In genomic region chr12:24911284-24911791, GRCh38 we compare ENCODE assay signal across 15 cellular contexts. TPM values are rescaled to one million over a fixed set of nuclear protein-coding genes. Genes with fewer than 3 reads are reported as not detected.
DNase-seq lines count a peak whose midpoint lies in the region; ATAC-seq, FAIRE-seq and TF ChIP-seq lines count a peak whose summit lies in the region.
"Had no signal": no experiment of that assay in that cellular context is flagged by ENCODE, and none has a peak within 500 bp of the region (broad histone marks: within the 10 kb centered on the region; RNA-seq: fewer than 3 reads in every experiment).

No MANE protein-coding gene starts in this region.

- peak in 1 of 2 experiments; percentile 25 for DNase-seq in A549 (ENCODE audit: low read depth in 1 of 2, low spot score in 1 of 2)
- peak; percentile 24 for DNase-seq in HK-2 (ENCODE audit: unreplicated experiment)
- DNase-seq in astrocyte (ENCODE audit: low read depth), result peak; percentile 91
- peak; percentile 80 for DNase-seq in hepatocyte (ENCODE audit: low spot score)
- DNase-seq in endothelial cell (ENCODE audit: low spot score), result no peak
- DNase-seq in naive thymus-derived CD4-positive, alpha-beta T cell, result no peak
- DNase-seq: ACHN; activated CD4-positive, alpha-beta T cell treated with anti-CD3 and anti-CD28 coated beads, Interleukin-2, amount 50 U/mL, for 48 hours; effector CD8-positive, alpha-beta T cell; stimulated activated naive B cell treated with anti-CD40 and anti-IgM and Interleukin-4, amounts not matched to agents 10 μg/mL and 1 μg/mL and 100 μg/mL, for 72 hours had no signal

- H3K9me3 Mint-ChIP-seq in astrocyte (ENCODE audit: unreplicated experiment) (no peaks in the 10 kb centered on the region), endothelial cell (ENCODE audit: unreplicated experiment) (no peaks in the 10 kb centered on the region)
- H3K9me3 Mint-ChIP-seq in naive thymus-derived CD4-positive, alpha-beta T cell, result peaks cover 0 to 2% (median 0%) of the 10 kb centered on the region in 11 donors
- H3K9me3 Mint-ChIP-seq: activated naive CD4-positive, alpha-beta T cell treated with anti-CD3 and anti-CD28 coated beads, Interleukin-2, amount 50 U/mL, for 24 hours had no signal

- H3K4me1 Mint-ChIP-seq in astrocyte (ENCODE audit: low read depth, unreplicated experiment) (peaks cover 27% of the 10 kb centered on the region), endothelial cell (ENCODE audit: unreplicated experiment) (peaks cover 11% of the 10 kb centered on the region)
- no peaks in the 10 kb centered on the region for H3K4me1 Mint-ChIP-seq in naive thymus-derived CD4-positive, alpha-beta T cell
- H3K4me1 Mint-ChIP-seq: activated naive CD4-positive, alpha-beta T cell treated with anti-CD3 and anti-CD28 coated beads, Interleukin-2, amount 50 U/mL, for 24 hours had no signal

- no peak for TF ChIP-seq POLR2A in A549 (IDR thresholded peaks at IDR 0.05; ENCODE audit: low read length)

- no peak for TF ChIP-seq RAD21 in A549 (conservative IDR thresholded peaks at IDR 0.05 in 1 of 2, IDR thresholded peaks at IDR 0.05 in 1 of 2)

- H3K4me3 Mint-ChIP-seq in astrocyte (ENCODE audit: unreplicated experiment) (no peak overlapping the region), endothelial cell (ENCODE audit: unreplicated experiment) (no peak overlapping the region)
- H3K4me3 Mint-ChIP-seq in naive thymus-derived CD4-positive, alpha-beta T cell, result no peak overlapping the region
- H3K4me3 Mint-ChIP-seq: activated naive CD4-positive, alpha-beta T cell treated with anti-CD3 and anti-CD28 coated beads, Interleukin-2, amount 50 U/mL, for 24 hours; stimulated activated naive B cell treated with anti-CD40 and anti-IgM and Interleukin-4, amounts not matched to agents 10 μg/mL and 1 μg/mL and 100 μg/mL, for 72 hours had no signal

- H3K27me3 ChIP-seq in astrocyte (ENCODE audit: insufficient read depth, low read length), result no peaks in the 10 kb centered on the region
- no peaks in the 10 kb centered on the region for H3K27me3 ChIP-seq in hepatocyte
- no peaks in the 10 kb centered on the region for H3K27me3 ChIP-seq in naive thymus-derived CD4-positive, alpha-beta T cell (ENCODE audit: control insufficient read depth in 2 of 2, insufficient read depth in 2 of 2, low read length in 2 of 2)
- H3K27me3 ChIP-seq: SJCRH30 had no signal

- CTCF ChIA-PET in A549 (lab: Yijun Ruan, JAX), result interaction anchor here (0.8 kb wide), 1 partner anchor 11 kb away, joined by 3 read pairs; no protein-coding TSS in a partner anchor
- CTCF ChIA-PET in naive thymus-derived CD4-positive, alpha-beta T cell (lab: Charles Lee), result no interaction called here

- peak overlapping the region; percentile 62 for H3K9ac ChIP-seq in astrocyte (ENCODE audit: low read length)

- no peak for FAIRE-seq in A549 (lab: Jason Lieb, UNC)
- FAIRE-seq in astrocyte (lab: Jason Lieb, UNC), result peak; percentile 71

- POLR2A ChIA-PET in A549 (lab: Yijun Ruan, JAX), result no interaction called here
- POLR2A ChIA-PET in naive thymus-derived CD4-positive, alpha-beta T cell (lab: Charles Lee), result no interaction called here

- H3K27me3 Mint-ChIP-seq in astrocyte (ENCODE audit: low read depth, unreplicated experiment) (no peaks in the 10 kb centered on the region), endothelial cell (ENCODE audit: unreplicated experiment) (no peaks in the 10 kb centered on the region)
- peaks cover 0 to 5% (median 0%) of the 10 kb centered on the region in 5 donors for H3K27me3 Mint-ChIP-seq in naive thymus-derived CD4-positive, alpha-beta T cell
- H3K27me3 Mint-ChIP-seq: stimulated activated naive B cell treated with anti-CD40 and anti-IgM and Interleukin-4, amounts not matched to agents 10 μg/mL and 1 μg/mL and 100 μg/mL, for 72 hours had no signal

- peak overlapping the region; percentile 93 for H3K27ac Mint-ChIP-seq in astrocyte (ENCODE audit: unreplicated experiment)
- no peak overlapping the region for H3K27ac Mint-ChIP-seq in endothelial cell (ENCODE audit: unreplicated experiment)
- no peak overlapping the region for H3K27ac Mint-ChIP-seq in naive thymus-derived CD4-positive, alpha-beta T cell
- H3K27ac Mint-ChIP-seq: activated naive CD4-positive, alpha-beta T cell treated with anti-CD3 and anti-CD28 coated beads, Interleukin-2, amount 50 U/mL, for 24 hours; stimulated activated naive B cell treated with anti-CD40 and anti-IgM and Interleukin-4, amounts not matched to agents 10 μg/mL and 1 μg/mL and 100 μg/mL, for 72 hours had no signal

- H3K4me1 ChIP-seq in A549 (peaks cover 13% of the 10 kb centered on the region), astrocyte (ENCODE audit: insufficient read depth, low read length) (peaks cover 25% of the 10 kb centered on the region), hepatocyte (ENCODE audit: insufficient read depth) (peaks cover 12% of the 10 kb centered on the region)
- no peaks in the 10 kb centered on the region for H3K4me1 ChIP-seq in naive thymus-derived CD4-positive, alpha-beta T cell (ENCODE audit: control insufficient read depth in 2 of 2, insufficient read depth in 2 of 2, low read length in 2 of 2)

- no peak for TF ChIP-seq EP300 in A549 (IDR thresholded peaks at IDR 0.05)

- peaks cover 71% of the 10 kb centered on the region for H3K79me2 ChIP-seq in astrocyte (ENCODE audit: insufficient read depth, low read length)
- peaks cover 7% of the 10 kb centered on the region for H3K79me2 ChIP-seq in hepatocyte

- H4K20me1 ChIP-seq in astrocyte (ENCODE audit: insufficient read depth, low read length) (peaks cover 31% of the 10 kb centered on the region), hepatocyte (ENCODE audit: insufficient read depth, poor library complexity, severe bottlenecking) (no peaks in the 10 kb centered on the region)

- TF ChIP-seq CTCF in A549 (IDR thresholded peaks at IDR 0.05) (no peak), astrocyte (IDR thresholded peaks at IDR 0.05; ENCODE audit: insufficient read depth, low read depth, low read length) (no peak), hepatocyte (IDR thresholded peaks at IDR 0.05; ENCODE audit: poor library complexity) (no peak), endothelial cell (IDR thresholded peaks at IDR 0.05; ENCODE audit: unreplicated experiment) (no peak)

- peak; percentile 24 to 77; a peak in 3 of 6 replicates for ATAC-seq in A549
- ATAC-seq in GM21515 (IDR thresholded peaks at IDR 0.05; ENCODE audit: unreplicated experiment), result no peak
- ATAC-seq in HG02938 (IDR thresholded peaks at IDR 0.05; ENCODE audit: unreplicated experiment), result no peak
- no peak for ATAC-seq in naive thymus-derived CD4-positive, alpha-beta T cell
- ATAC-seq: HCT116; stimulated activated naive B cell treated with anti-CD40 and anti-IgM and Interleukin-4, amounts not matched to agents 10 μg/mL and 1 μg/mL and 100 μg/mL, for 72 hours had no signal

- H3K27ac ChIP-seq in A549 (0 out of 6 replicates have a peak overlapping the region, but pooled peaks of 1 of the 2 experiments have one; percentile 40), astrocyte (ENCODE audit: low read depth, low read length) (peak overlapping the region; percentile 91), hepatocyte (peak overlapping the region; percentile 75)
- H3K27ac ChIP-seq in naive thymus-derived CD4-positive, alpha-beta T cell (ENCODE audit: low read depth, low read length), result no peak overlapping the region
- H3K27ac ChIP-seq: SJCRH30 had no signal

- H3K4me2 ChIP-seq in A549 (peak overlapping the region; percentile 14; the same call in 2 of the 3 replicates), astrocyte (ENCODE audit: low read length) (peak overlapping the region; percentile 69), hepatocyte (peak overlapping the region; percentile 61)

- H2AFZ ChIP-seq in astrocyte (ENCODE audit: low read depth, low read length) (no peak overlapping the region), hepatocyte (no peak overlapping the region)

- H3K36me3 Mint-ChIP-seq in astrocyte (ENCODE audit: low read depth, unreplicated experiment) (peaks cover 19% of the 10 kb centered on the region), endothelial cell (ENCODE audit: low read depth, unreplicated experiment) (no peaks in the 10 kb centered on the region)
- no peaks in the 10 kb centered on the region for H3K36me3 Mint-ChIP-seq in naive thymus-derived CD4-positive, alpha-beta T cell
- H3K36me3 Mint-ChIP-seq: activated naive CD4-positive, alpha-beta T cell treated with anti-CD3 and anti-CD28 coated beads, Interleukin-2, amount 50 U/mL, for 24 hours had no signal

- intact Hi-C loops in naive thymus-derived CD4-positive, alpha-beta T cell (cut with micrococcal nuclease), result no loop called here

- no peaks in the 10 kb centered on the region for H3K9me2 ChIP-seq in hepatocyte (replicated peaks; ENCODE audit: insufficient read depth)

- H3K4me3 ChIP-seq in A549 (no peak overlapping the region), astrocyte (ENCODE audit: insufficient read depth, low read depth, low read length) (no peak overlapping the region), hepatocyte (no peak overlapping the region)
- H3K4me3 ChIP-seq in naive thymus-derived CD4-positive, alpha-beta T cell (ENCODE audit: low read length), result no peak overlapping the region
- H3K4me3 ChIP-seq: SJCRH30 had no signal

- WGBS in A549 (ENCODE audit: missing lambda C conversion rate), result 43% methylated on average over 9 of the region's 9 CpGs
- WGBS in hepatocyte (ENCODE audit: low lambda C conversion rate, missing lambda C conversion rate), result 30% methylated on average over 9 of the region's 9 CpGs

- no peaks in the 10 kb centered on the region for H3K9me3 ChIP-seq in A549
- H3K9me3 ChIP-seq in astrocyte (ENCODE audit: insufficient read depth, low read depth, low read length), result no peaks in the 10 kb centered on the region
- no peaks in the 10 kb centered on the region for H3K9me3 ChIP-seq in hepatocyte (ENCODE audit: low read depth)
- H3K9me3 ChIP-seq in naive thymus-derived CD4-positive, alpha-beta T cell (ENCODE audit: control insufficient read depth in 2 of 3, low read length in 3 of 3), result no peaks in the 10 kb centered on the region
- H3K9me3 ChIP-seq: SJCRH30 had no signal

- peaks cover 5% of the 10 kb centered on the region for H3K36me3 ChIP-seq in astrocyte (ENCODE audit: insufficient read depth, low read length)
- H3K36me3 ChIP-seq in hepatocyte (replicated peaks; ENCODE audit: insufficient read depth, low read depth), result no peaks in the 10 kb centered on the region
- no peaks in the 10 kb centered on the region for H3K36me3 ChIP-seq in naive thymus-derived CD4-positive, alpha-beta T cell (ENCODE audit: control insufficient read depth in 2 of 3, insufficient read depth in 3 of 3, low read length in 3 of 3)

RNA-seq across cellular contexts. Expression of gene BCAT1, which starts 37.6 kb away (rescaled TPM):
- 14.6 and 18.0 TPM in 2 replicates for polyA plus RNA-seq in A549 (2011; rRNA removed)
- polyA plus RNA-seq in A549 (2012; cell fraction: cytosol; rRNA removed), result 1.8 and 2.1 TPM in 2 replicates
- 1.1 and 1.8 TPM in 2 replicates for polyA plus RNA-seq in A549 (2012; cell fraction: nucleus; rRNA removed)
- 10.4 to 12.2 TPM (median 10.5 TPM) in 3 replicates for polyA plus RNA-seq in A549 (2017; fragmentation: RNase III; extraction: RNeasy Plus Mini Kit Qiagen cat#74134 plus additional on column Dnase treatment)
- polyA minus RNA-seq in A549 (2011; rRNA and poly(A)+ RNA removed), result 26.2 and 30.2 TPM in 2 replicates
- 459 and 476 TPM in 2 replicates for total RNA-seq in astrocyte
- total RNA-seq in hepatocyte, result 72.8 and 87.1 TPM in 2 replicates
- 38.8 and 46.4 TPM in 2 replicates for polyA plus RNA-seq in hepatocyte
- 110 TPM for total RNA-seq in endothelial cell (ENCODE audit: unreplicated experiment)
- total RNA-seq in naive thymus-derived CD4-positive, alpha-beta T cell, result 10 to 100 TPM in 1 of 5 experiments, 1 to 10 TPM in 3, under 1 TPM in 1; 0.70 to 29.3 (median 1.9) TPM
- under 1 TPM; 0.71 to 0.96 TPM for polyA plus RNA-seq in naive thymus-derived CD4-positive, alpha-beta T cell

Comparison
In these comparisons a context has a peak if more than half of its experiments do, and no peak if none do; other contexts are left out.
1. ATAC-seq: peak in A549 (2 of 2); none in GM21515 (single experiment), HG02938 (single experiment) and naive thymus-derived CD4-positive, alpha-beta T cell (single experiment).
2. DNase-seq: peak in HK-2 (single experiment), astrocyte (single experiment) and hepatocyte (single experiment); none in endothelial cell (single experiment) and naive thymus-derived CD4-positive, alpha-beta T cell (0 of 9).
3. H3K4me2 ChIP-seq: peak in every context shown above with its lines; median percentile 69 in astrocyte; 61 in hepatocyte; 14 in A549.